In the genomic region with DNA sequence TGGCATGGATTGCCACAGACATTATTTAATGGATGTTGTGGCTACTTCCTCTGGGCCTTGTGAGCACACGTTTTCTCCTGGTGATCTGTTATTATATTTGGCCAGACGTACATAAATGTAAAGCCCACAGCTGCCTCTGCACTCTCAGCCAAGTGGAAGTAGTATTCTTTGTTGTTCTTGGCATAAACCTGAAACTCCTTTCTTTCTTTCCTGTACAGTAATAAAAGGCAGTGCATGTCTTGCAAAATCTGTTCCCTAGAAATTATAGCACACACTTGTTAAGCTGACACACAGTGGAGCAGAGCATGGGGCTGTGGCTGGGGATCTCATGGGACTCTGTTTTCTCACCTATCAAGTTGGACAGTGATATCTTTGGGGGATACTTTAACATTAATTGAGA, we compare ENCODE assay signal across 15 cellular contexts. TPM values are rescaled to one million over a fixed set of nuclear protein-coding genes. Genes with fewer than 3 reads are reported as not detected.
A peak's percentile ranks its signal among the peaks of the same experiment; 100 is the strongest.
DNase-seq lines count a peak whose midpoint lies in the region; ATAC-seq, FAIRE-seq and TF ChIP-seq lines count a peak whose summit lies in the region.
"Had no signal": no experiment of that assay in that cellular context is flagged by ENCODE, and none has a peak within 500 bp of the region (broad histone marks: within the 10 kb centered on the region; RNA-seq: fewer than 3 reads in every experiment).

No MANE protein-coding gene starts in this region.

- no peak overlapping the region for H3K27ac Mint-ChIP-seq in activated CD8-positive, alpha-beta T cell treated with anti-CD3 and anti-CD28 coated beads for 36 hours
- H3K27ac Mint-ChIP-seq: activated naive CD8-positive, alpha-beta T cell treated with anti-CD3 and anti-CD28 coated beads, Interleukin-2, amount 10 ng/mL, durations not matched to agents 7 days and 5 days had no signal

- POLR2A ChIA-PET in activated CD8-positive, alpha-beta T cell treated with anti-CD3 and anti-CD28 coated beads for 36 hours (lab: Charles Lee), result no interaction called here

- H3K4me2 ChIP-seq in BLaER1 treated with 17β-estradiol and CSF1 and Interleukin-3, amounts not matched to agents 10 nM and 100 nM, result peak overlapping the region in 6 of 11 experiments; percentile 7 to 91 (median 58); a peak in 8 of 22 replicates
- H3K4me2 ChIP-seq in mammary epithelial cell (ENCODE audit: insufficient read depth, low read depth, low read length) (peak overlapping the region; percentile 20), keratinocyte (ENCODE audit: control insufficient read depth, extremely low read depth, insufficient read depth, low read depth, low read length) (peak overlapping the region; percentile 2)

- intact Hi-C loops in mammary epithelial cell (cut with micrococcal nuclease), result no loop called here
- intact Hi-C loops in activated CD8-positive, alpha-beta T cell treated with anti-CD3 and anti-CD28 coated beads for 36 hours (cut with micrococcal nuclease), result no loop called here

- peaks cover 0 to 6% (median 0%) of the 10 kb centered on the region in 11 experiments; a peak in 3 of 22 replicates for H3K9me3 ChIP-seq in BLaER1 treated with 17β-estradiol and CSF1 and Interleukin-3, amounts not matched to agents 10 nM and 100 nM (replicated peaks in 1 of 11)
- H3K9me3 ChIP-seq in mammary epithelial cell (replicated peaks; ENCODE audit: insufficient read depth, low read length), result no peaks in the 10 kb centered on the region
- no peaks in the 10 kb centered on the region for H3K9me3 ChIP-seq in keratinocyte (ENCODE audit: control insufficient read depth, low read depth, low read length)
- H3K9me3 ChIP-seq: gastrocnemius medialis, tibial artery had no signal

- no peak overlapping the region for H3K4me3 Mint-ChIP-seq in activated CD8-positive, alpha-beta T cell treated with anti-CD3 and anti-CD28 coated beads for 36 hours
- H3K4me3 Mint-ChIP-seq: activated naive CD8-positive, alpha-beta T cell treated with anti-CD3 and anti-CD28 coated beads, Interleukin-2, amount 10 ng/mL, durations not matched to agents 7 days and 5 days had no signal

- peak; percentile 36 for FAIRE-seq in keratinocyte (lab: Jason Lieb, UNC)
- FAIRE-seq: islet of Langerhans had no signal

- no peaks in the 10 kb centered on the region for H3K27me3 Mint-ChIP-seq in activated CD8-positive, alpha-beta T cell treated with anti-CD3 and anti-CD28 coated beads for 36 hours
- H3K27me3 Mint-ChIP-seq: activated naive CD8-positive, alpha-beta T cell treated with anti-CD3 and anti-CD28 coated beads, Interleukin-2, amount 10 ng/mL, durations not matched to agents 7 days and 5 days had no signal

- BruUV-seq in mammary epithelial cell (replicated peaks; lab: Mats Ljungman, UMichigan), result no TSS peak

- CTCF ChIA-PET in mammary epithelial cell (lab: Charles Lee; ENCODE audit: low non-redundant PET), result no interaction called here
- CTCF ChIA-PET in activated CD8-positive, alpha-beta T cell treated with anti-CD3 and anti-CD28 coated beads for 36 hours (lab: Charles Lee), result no interaction called here

- no peak overlapping the region for H3K9ac ChIP-seq in BLaER1 treated with 17β-estradiol and CSF1 and Interleukin-3, amounts not matched to agents 10 nM and 100 nM
- H3K9ac ChIP-seq in mammary epithelial cell (ENCODE audit: insufficient read depth, low read length) (no peak overlapping the region), keratinocyte (ENCODE audit: control insufficient read depth, extremely low read depth, insufficient read depth, low read length) (no peak overlapping the region)

- H3K27ac ChIP-seq in BLaER1 treated with 17β-estradiol and CSF1 and Interleukin-3, amounts not matched to agents 10 nM and 100 nM, result no peak overlapping the region
- H3K27ac ChIP-seq in mammary epithelial cell (ENCODE audit: insufficient read depth, low read depth, low read length), result peak overlapping the region; percentile 14
- H3K27ac ChIP-seq in keratinocyte (ENCODE audit: control insufficient read depth, insufficient read depth, low read length), result peak overlapping the region; percentile 47
- H3K27ac ChIP-seq: tibial artery had no signal

- H3K79me2 ChIP-seq in mammary epithelial cell (ENCODE audit: insufficient read depth, low read length) (peaks cover 98% of the 10 kb centered on the region), keratinocyte (ENCODE audit: control insufficient read depth, insufficient read depth, low read length) (peaks cover 83% of the 10 kb centered on the region)

- in situ Hi-C loops in mammary epithelial cell (cut with MboI; ENCODE audit: low sequenced_read_pairs in 2 of 2), result no loop called here

- ATAC-seq in activated CD8-positive, alpha-beta T cell treated with anti-CD3 and anti-CD28 coated beads for 36 hours, result no peak
- no peak for ATAC-seq in GM19395 (IDR thresholded peaks at IDR 0.05; ENCODE audit: unreplicated experiment)
- ATAC-seq: activated CD4-positive, CD25-positive, alpha-beta regulatory T cell treated with anti-CD3 and anti-CD28 coated beads, Interleukin-2, amount 50 U/mL, for 24 hours; gastrocnemius medialis had no signal

- H3K4me1 Mint-ChIP-seq in activated CD8-positive, alpha-beta T cell treated with anti-CD3 and anti-CD28 coated beads for 36 hours (ENCODE audit: low read depth), result peaks cover 83% of the 10 kb centered on the region

- TF ChIP-seq CTCF in mammary epithelial cell (conservative IDR thresholded peaks at IDR 0.05 in 1 of 2, IDR thresholded peaks at IDR 0.05 in 1 of 2; ENCODE audit: extremely low read depth in 1 of 2, insufficient read depth in 1 of 2, low read depth in 1 of 2, low read length in 2 of 2), result no peak
- no peak for TF ChIP-seq CTCF in keratinocyte (optimal IDR thresholded peaks at IDR 0.05 in 1 of 3, IDR thresholded peaks at IDR 0.05 in 1 of 3, conservative IDR thresholded peaks at IDR 0.05 in 1 of 3; ENCODE audit: extremely low read depth in 1 of 3, insufficient read depth in 2 of 3, low read length in 3 of 3)
- TF ChIP-seq CTCF in activated CD8-positive, alpha-beta T cell treated with anti-CD3 and anti-CD28 coated beads for 36 hours (IDR thresholded peaks at IDR 0.05), result no peak

- H3K9me1 ChIP-seq in keratinocyte (ENCODE audit: control insufficient read depth, extremely low read depth, insufficient read depth, low read length), result peaks cover 5% of the 10 kb centered on the region

- H2AFZ ChIP-seq in mammary epithelial cell (ENCODE audit: low read depth, low read length) (no peak overlapping the region), keratinocyte (ENCODE audit: control insufficient read depth, low read length) (no peak overlapping the region)

- peaks cover 30 to 100% (median 82%) of the 10 kb centered on the region in 11 experiments; a peak in 20 of 22 replicates for H4K20me1 ChIP-seq in BLaER1 treated with 17β-estradiol and CSF1 and Interleukin-3, amounts not matched to agents 10 nM and 100 nM
- H4K20me1 ChIP-seq in mammary epithelial cell (ENCODE audit: insufficient read depth, low read length) (no peaks in the 10 kb centered on the region), keratinocyte (ENCODE audit: control insufficient read depth, extremely low read depth, insufficient read depth, low read length) (no peaks in the 10 kb centered on the region)

- H3K36me3 Mint-ChIP-seq in activated CD8-positive, alpha-beta T cell treated with anti-CD3 and anti-CD28 coated beads for 36 hours (ENCODE audit: low read depth), result peaks cover 11% of the 10 kb centered on the region

- no peaks in the 10 kb centered on the region for H3K9me3 Mint-ChIP-seq in activated CD8-positive, alpha-beta T cell treated with anti-CD3 and anti-CD28 coated beads for 36 hours
- H3K9me3 Mint-ChIP-seq: activated naive CD8-positive, alpha-beta T cell treated with anti-CD3 and anti-CD28 coated beads, Interleukin-2, amount 10 ng/mL, durations not matched to agents 7 days and 5 days had no signal

- no peak overlapping the region for H3K4me3 ChIP-seq in BLaER1 treated with 17β-estradiol and CSF1 and Interleukin-3, amounts not matched to agents 10 nM and 100 nM
- H3K4me3 ChIP-seq in mammary epithelial cell (replicated peaks in 1 of 3; ENCODE audit: insufficient read depth in 1 of 3, low read depth in 2 of 3, low read length in 3 of 3) (no peak overlapping the region), keratinocyte (ENCODE audit: control insufficient read depth in 2 of 3, extremely low read depth in 1 of 3, insufficient read depth in 2 of 3, low read depth in 1 of 3, low read length in 3 of 3) (no peak overlapping the region)
- H3K4me3 ChIP-seq: gastrocnemius medialis, tibial artery had no signal

- 0% methylated on average over 2 of the region's 2 CpGs for WGBS in mammary epithelial cell (ENCODE audit: low coverage, missing lambda C conversion rate)

- peaks cover 8 to 43% (median 27%) of the 10 kb centered on the region in 11 experiments; a peak in 21 of 22 replicates for H3K36me3 ChIP-seq in BLaER1 treated with 17β-estradiol and CSF1 and Interleukin-3, amounts not matched to agents 10 nM and 100 nM
- H3K36me3 ChIP-seq in mammary epithelial cell (ENCODE audit: insufficient read depth, low read length), result no peaks in the 10 kb centered on the region
- H3K36me3 ChIP-seq in keratinocyte (ENCODE audit: control insufficient read depth in 2 of 2, extremely low read depth in 1 of 2, insufficient read depth in 2 of 2, low read length in 2 of 2), result peaks cover 6 to 11% of the 10 kb centered on the region in 2 experiments

- DNase-seq in NCI-H226 (peak; percentile 24), mammary epithelial cell (peak; percentile 80), keratinocyte (ENCODE audit: low read depth, low spot score) (no peak), HuH-7.5 (ENCODE audit: low spot score) (no peak), NCI-H2029 treated with DMSO at 0.1 percent for 48 hours (lab: John Stamatoyannopoulos, UW) (no peak)
- no peak for DNase-seq in activated CD8-positive, alpha-beta T cell treated with anti-CD3 and anti-CD28 coated beads for 36 hours
- DNase-seq: activated naive CD8-positive, alpha-beta T cell treated with anti-CD3 and anti-CD28 coated beads, Interleukin-2, amount 10 ng/mL, durations not matched to agents 7 days and 5 days; gastrocnemius medialis; NCI-H2081 treated with DMSO at 0.1 percent for 48 hours; stimulated activated CD4-positive, alpha-beta T cell treated with anti-CD3 and anti-CD28 coated beads, Interleukin-1b, Interleukin-23, amount 100 ng/mL, for 48 hours; tibial artery had no signal

- H3K4me1 ChIP-seq in BLaER1 treated with 17β-estradiol and CSF1 and Interleukin-3, amounts not matched to agents 10 nM and 100 nM, result peaks cover 39 to 82% (median 67%) of the 10 kb centered on the region in 10 experiments
- peaks cover 56% of the 10 kb centered on the region for H3K4me1 ChIP-seq in mammary epithelial cell (ENCODE audit: insufficient read depth, low read length)
- peaks cover 58% of the 10 kb centered on the region for H3K4me1 ChIP-seq in keratinocyte (ENCODE audit: control insufficient read depth, extremely low read depth, insufficient read depth, low read length)

- no peaks in the 10 kb centered on the region for H3K27me3 ChIP-seq in BLaER1 treated with 17β-estradiol and CSF1 and Interleukin-3, amounts not matched to agents 10 nM and 100 nM
- no peaks in the 10 kb centered on the region for H3K27me3 ChIP-seq in mammary epithelial cell (ENCODE audit: insufficient read depth, low read length)
- H3K27me3 ChIP-seq in keratinocyte (ENCODE audit: control insufficient read depth, extremely low read depth, insufficient read depth, low read length), result no peaks in the 10 kb centered on the region
- H3K27me3 ChIP-seq: gastrocnemius medialis, tibial artery had no signal

- dilution Hi-C loops in mammary epithelial cell (cut with HindIII; ENCODE audit: low sequenced_read_pairs), result no loop called here
- dilution Hi-C loops in keratinocyte (cut with MboI; ENCODE audit: extremely low pct_ligation_motif_present, low sequenced_read_pairs), result no loop called here

RNA-seq across cellular contexts. Expression of gene PANX1, which starts 20.8 kb away (rescaled TPM):
- 10 to 100 TPM; 42.1 to 48.2 TPM for total RNA-seq in mammary epithelial cell
- 30.9 TPM for polyA plus RNA-seq in mammary epithelial cell
- polyA minus RNA-seq in mammary epithelial cell, result 62.4 TPM
- polyA plus RNA-seq in keratinocyte, result 50.3 to 67.1 TPM (median 58.5 TPM) in 3 replicates
- 21.1 TPM for polyA plus RNA-seq in keratinocyte (2011; ENCODE audit: low read depth)
- 32.5 and 51.0 TPM in 2 replicates for polyA plus RNA-seq in keratinocyte (2011; cell fraction: cytosol; rRNA removed)
- polyA plus RNA-seq in keratinocyte (2011; cell fraction: nucleus; rRNA removed), result 70.3 and 70.8 TPM in 2 replicates
- polyA plus RNA-seq in keratinocyte (2012; ENCODE audit: low replicate concordance), result 25.7 and 43.4 TPM in 2 replicates
- 40.7 to 138 TPM (median 115 TPM) in 3 replicates for polyA minus RNA-seq in keratinocyte
- 71.6 TPM for polyA minus RNA-seq in keratinocyte (2011; cell fraction: cytosol; rRNA and poly(A)+ RNA removed)
- polyA minus RNA-seq in keratinocyte (2011; cell fraction: nucleus; rRNA and poly(A)+ RNA removed), result 117 and 181 TPM in 2 replicates
- 10 to 100 TPM; 10.8 to 11.4 TPM for total RNA-seq in activated CD8-positive, alpha-beta T cell treated with anti-CD3 and anti-CD28 coated beads for 36 hours

Comparison
In these comparisons a context has a peak if more than half of its experiments do, and no peak if none do; other contexts are left out.
1. H3K27ac ChIP-seq: peak in mammary epithelial cell (single experiment) and keratinocyte (single experiment); none in BLaER1 treated with 17β-estradiol and CSF1 and Interleukin-3, amounts not matched to agents 10 nM and 100 nM (0 of 11).
2. H3K4me2 ChIP-seq: peak in every context shown above with its lines; median percentile 58 in BLaER1 treated with 17β-estradiol and CSF1 and Interleukin-3, amounts not matched to agents 10 nM and 100 nM; 20 in mammary epithelial cell; 2 in keratinocyte.
3. DNase-seq: peak in NCI-H226 (single experiment) and mammary epithelial cell (single experiment); none in keratinocyte (single experiment), activated CD8-positive, alpha-beta T cell treated with anti-CD3 and anti-CD28 coated beads for 36 hours (single experiment), HuH-7.5 (single experiment) and NCI-H2029 treated with DMSO at 0.1 percent for 48 hours (single experiment).